In genomic region chr6:142944126-142945066, GRCh38 we compare ENCODE assay signal across 8 cellular contexts. TPM values are rescaled to one million over a fixed set of nuclear protein-coding genes. Genes with fewer than 3 reads are reported as not detected.
DNase-seq lines count a peak whose midpoint lies in the region; ATAC-seq and TF ChIP-seq lines count a peak whose summit lies in the region.

No MANE protein-coding gene starts in this region.

- H3K27me3 ChIP-seq in foreskin keratinocyte = no peaks in the 10 kb centered on the region
- peaks cover 2% of the 10 kb centered on the region for H3K27me3 ChIP-seq in neuron (ENCODE audit: insufficient read depth, low read length)

- DNase-seq in GF-D8 (lab: John Stamatoyannopoulos, UW) (peak; percentile 93), SHP77 (lab: John Stamatoyannopoulos, UW) (peak; percentile 76 to 80), foreskin keratinocyte (peak; percentile 63 to 74), stromal cell of bone marrow (ENCODE audit: low read depth) (peak; percentile 84), NCI-H2107 (lab: John Stamatoyannopoulos, UW) (no peak)
- DNase-seq in activated gamma-delta T cell treated with anti-CD3 and anti-CD28 coated beads, Interleukin-2, amount 50 U/mL, for 16 hours (ENCODE audit: low read depth) = peak; percentile 89

- H3K36me3 ChIP-seq in neuron (ENCODE audit: insufficient read depth, low read length) = no peaks in the 10 kb centered on the region

- peak overlapping the region; percentile 95 for H3K27ac ChIP-seq in foreskin keratinocyte

- ATAC-seq in HG03175 (IDR thresholded peaks at IDR 0.05; ENCODE audit: unreplicated experiment) = peak; percentile 9
- ATAC-seq in foreskin keratinocyte = peak; percentile 7

- peaks cover 19% of the 10 kb centered on the region for H3K4me1 ChIP-seq in foreskin keratinocyte
- H3K4me1 ChIP-seq in neuron (ENCODE audit: insufficient read depth, low read length) = peaks cover 13% of the 10 kb centered on the region

- no peak for TF ChIP-seq CTCF in foreskin keratinocyte (conservative IDR thresholded peaks at IDR 0.05)

- peak overlapping the region; percentile 30 for H2AFZ ChIP-seq in neuron (ENCODE audit: low read depth, low read length)

- H3K4me3 ChIP-seq in neuron (ENCODE audit: low read length) = peak overlapping the region; percentile 63

- H3K9me3 ChIP-seq in neuron (ENCODE audit: low read length) = no peaks in the 10 kb centered on the region

RNA-seq across cellular contexts. Expression of gene HIVEP2, which starts 0.6 kb away (rescaled TPM):
- total RNA-seq in foreskin keratinocyte = 19.5 and 19.8 TPM in 2 replicates
- 2.1 and 2.5 TPM in 2 replicates for polyA plus RNA-seq in foreskin keratinocyte
